Comparison of ENCODE assay signal across 12 cellular contexts in genomic region chr4:101356928-101357327, GRCh38. TPM values are rescaled to one million over a fixed set of nuclear protein-coding genes. Genes with fewer than 3 reads are reported as not detected.
DNase-seq lines count a peak whose midpoint lies in the region; ATAC-seq and TF ChIP-seq lines count a peak whose summit lies in the region.
"Had no signal": no experiment of that assay in that cellular context is flagged by ENCODE, and none has a peak within 500 bp of the region (broad histone marks: within the 10 kb centered on the region; RNA-seq: fewer than 3 reads in every experiment).

No MANE protein-coding gene starts in this region.

- H3K9me3 ChIP-seq in fibroblast of lung (ENCODE audit: control insufficient read depth, insufficient read depth, low read depth, low read length) = no peaks in the 10 kb centered on the region
- H3K9me3 ChIP-seq in parathyroid adenoma (ENCODE audit: control insufficient read depth, low read length) = no peaks in the 10 kb centered on the region

- no peaks in the 10 kb centered on the region for H3K36me3 Mint-ChIP-seq in activated naive CD8-positive, alpha-beta T cell treated with anti-CD3 and anti-CD28 coated beads, Interleukin-2, amount 50 U/mL, for 24 hours (ENCODE audit: low read depth)
- H3K36me3 Mint-ChIP-seq: brain had no signal

- peaks cover 6% of the 10 kb centered on the region for H3K27me3 Mint-ChIP-seq in activated naive CD8-positive, alpha-beta T cell treated with anti-CD3 and anti-CD28 coated beads, Interleukin-2, amount 50 U/mL, for 24 hours

- H3K4me1 Mint-ChIP-seq in activated naive CD8-positive, alpha-beta T cell treated with anti-CD3 and anti-CD28 coated beads, Interleukin-2, amount 50 U/mL, for 24 hours = peaks cover 1% of the 10 kb centered on the region
- H3K4me1 Mint-ChIP-seq: brain had no signal

- H3K36me3 ChIP-seq in fibroblast of lung (ENCODE audit: control insufficient read depth, insufficient read depth, low read length) (no peaks in the 10 kb centered on the region), parathyroid adenoma (ENCODE audit: control insufficient read depth, insufficient read depth, low read length) (no peaks in the 10 kb centered on the region)

- H4K20me1 ChIP-seq in fibroblast of lung (ENCODE audit: control insufficient read depth, extremely low read depth, insufficient read depth, low read length) = no peaks in the 10 kb centered on the region

- H3K9ac ChIP-seq in fibroblast of lung (ENCODE audit: insufficient read depth, low read length) (no peak overlapping the region), parathyroid adenoma (no peak overlapping the region)

- DNase-seq in DMS 273 (lab: John Stamatoyannopoulos, UW; ENCODE audit: unreplicated experiment) (peak; percentile 14), RKO (ENCODE audit: low spot score) (peak; percentile 54), fibroblast of lung (ENCODE audit: low read depth in 2 of 2) (peak; percentile 81 to 99), occipital lobe (lab: John Stamatoyannopoulos, UW) (no peak), NCI-H1694 (lab: John Stamatoyannopoulos, UW) (no peak)
- DNase-seq in activated naive CD8-positive, alpha-beta T cell treated with anti-CD3 and anti-CD28 coated beads, Interleukin-2, amount 50 U/mL, for 24 hours = no peak
- DNase-seq: DMS79, head of caudate nucleus, KBM-7 had no signal

- no peak for ATAC-seq in activated naive CD8-positive, alpha-beta T cell treated with anti-CD3 and anti-CD28 coated beads, Interleukin-2, amount 50 U/mL, for 24 hours
- no peak for ATAC-seq in HG03520 (IDR thresholded peaks at IDR 0.05; ENCODE audit: unreplicated experiment)

- no peak overlapping the region for H3K4me3 Mint-ChIP-seq in activated naive CD8-positive, alpha-beta T cell treated with anti-CD3 and anti-CD28 coated beads, Interleukin-2, amount 50 U/mL, for 24 hours

- H3K4me1 ChIP-seq in fibroblast of lung (ENCODE audit: control insufficient read depth, extremely low read depth, insufficient read depth, low read length) = peaks cover 15% of the 10 kb centered on the region
- H3K4me1 ChIP-seq in parathyroid adenoma = peaks cover 6% of the 10 kb centered on the region

- no peaks in the 10 kb centered on the region for H3K27me3 ChIP-seq in fibroblast of lung (ENCODE audit: control insufficient read depth, insufficient read depth, low read length)
- no peaks in the 10 kb centered on the region for H3K27me3 ChIP-seq in parathyroid adenoma (ENCODE audit: control insufficient read depth, insufficient read depth, low read length)

- H3K27ac Mint-ChIP-seq in activated naive CD8-positive, alpha-beta T cell treated with anti-CD3 and anti-CD28 coated beads, Interleukin-2, amount 50 U/mL, for 24 hours = no peak overlapping the region
- H3K27ac Mint-ChIP-seq: brain had no signal

- H3K4me2 ChIP-seq in fibroblast of lung (ENCODE audit: extremely low read depth, insufficient read depth, low read length) = peak overlapping the region; percentile 86
- H3K4me2 ChIP-seq in parathyroid adenoma (ENCODE audit: low read length) = no peak overlapping the region

- H3K27ac ChIP-seq in fibroblast of lung (ENCODE audit: insufficient read depth, low read length) (peak overlapping the region; percentile 91), parathyroid adenoma (peak overlapping the region; percentile 36)

- H3K4me3 ChIP-seq in fibroblast of lung (replicated peaks in 1 of 4; ENCODE audit: control extremely low read depth in 1 of 4, insufficient read depth in 1 of 4, low read depth in 3 of 4, low read length in 4 of 4) (peak overlapping the region in 3 of 4 experiments; percentile 9 to 41 (median 21)), parathyroid adenoma (ENCODE audit: low read depth, low read length) (no peak overlapping the region)

- TF ChIP-seq CTCF in fibroblast of lung (conservative IDR thresholded peaks at IDR 0.05 in 1 of 2, IDR thresholded peaks at IDR 0.05 in 1 of 2; ENCODE audit: low read depth in 1 of 2, low read length in 2 of 2) = no peak
- no peak for TF ChIP-seq CTCF in parathyroid adenoma (IDR thresholded peaks at IDR 0.05)

- no peaks in the 10 kb centered on the region for H3K9me3 Mint-ChIP-seq in activated naive CD8-positive, alpha-beta T cell treated with anti-CD3 and anti-CD28 coated beads, Interleukin-2, amount 50 U/mL, for 24 hours

- H2AFZ ChIP-seq in fibroblast of lung (ENCODE audit: low read length) (no peak overlapping the region), parathyroid adenoma (peak overlapping the region; percentile 38)

- H3K79me2 ChIP-seq in fibroblast of lung (ENCODE audit: control insufficient read depth, insufficient read depth, low read length) (no peaks in the 10 kb centered on the region), parathyroid adenoma (no peaks in the 10 kb centered on the region)

RNA-seq across cellular contexts. Expression of gene PPP3CA, which starts 9.6 kb away (rescaled TPM):
- total RNA-seq in fibroblast of lung = 49.8 and 79.3 TPM in 2 replicates
- polyA plus RNA-seq in fibroblast of lung = 59.8 and 66.4 TPM in 2 replicates
- 49.2 and 58.5 TPM in 2 replicates for polyA plus RNA-seq in fibroblast of lung (2012)
- polyA minus RNA-seq in fibroblast of lung (ENCODE audit: low replicate concordance) = 20.5 and 21.4 TPM in 2 replicates
- total RNA-seq in occipital lobe = 159 TPM

Comparison
In these comparisons a context has a peak if more than half of its experiments do, and no peak if none do; other contexts are left out.
1. DNase-seq: peak in DMS 273 (single experiment), RKO (single experiment) and fibroblast of lung (2 of 2); none in activated naive CD8-positive, alpha-beta T cell treated with anti-CD3 and anti-CD28 coated beads, Interleukin-2, amount 50 U/mL, for 24 hours (single experiment), occipital lobe (single experiment) and NCI-H1694 (single experiment).